In genomic region chr3:66144792-66145733, GRCh38 we compare ENCODE assay signal across 20 cellular contexts.
A peak's percentile ranks its signal among the peaks of the same experiment; 100 is the strongest.
DNase-seq lines count a peak whose midpoint lies in the region; ATAC-seq and TF ChIP-seq lines count a peak whose summit lies in the region.
"Had no signal": no experiment of that assay in that cellular context is flagged by ENCODE, and none has a peak within 500 bp of the region (broad histone marks: within the 10 kb centered on the region; RNA-seq: fewer than 3 reads in every experiment).

No MANE protein-coding gene starts in this region.

- CTCF ChIA-PET in Calu3 (lab: Charles Lee) (no interaction called here), IMR-90 (lab: Yijun Ruan, JAX) (no interaction called here), mammary epithelial cell (lab: Charles Lee; ENCODE audit: low non-redundant PET) (no interaction called here)

- H3K27ac ChIP-seq in IMR-90 (ENCODE audit: insufficient read depth, low read length) (no peak overlapping the region), mammary epithelial cell (ENCODE audit: insufficient read depth, low read depth, low read length) (no peak overlapping the region)
- H3K27ac ChIP-seq: lower lobe of right lung had no signal

- no peaks in the 10 kb centered on the region for H3K36me3 Mint-ChIP-seq in Calu3 (ENCODE audit: insufficient read depth, unreplicated experiment)
- H3K36me3 Mint-ChIP-seq: activated naive CD4-positive, alpha-beta T cell treated with anti-CD3 and anti-CD28 coated beads, Interleukin-2, amount 10 ng/mL, durations not matched to agents 7 days and 5 days; IgD-negative memory B cell; naive thymus-derived CD8-positive, alpha-beta T cell had no signal

- POLR2A ChIA-PET in IMR-90 (lab: Charles Lee; ENCODE audit: unreplicated experiment): no interaction called here

- H2BK120ac ChIP-seq in IMR-90 (ENCODE audit: low read depth, low read length): no peak overlapping the region

- H4K91ac ChIP-seq in IMR-90 (ENCODE audit: insufficient read depth, low read depth, low read length): no peak overlapping the region

- DNase-seq in Calu3 (peak; percentile 5), IMR-90 (peak; percentile 61), mammary epithelial cell (peak; percentile 35), kidney tubule cell (ENCODE audit: low spot score) (peak; percentile 67), SK-N-DZ (ENCODE audit: low spot score) (no peak), DMS114 treated with DMSO at 0.1 percent for 48 hours (lab: John Stamatoyannopoulos, UW; ENCODE audit: unreplicated experiment) (no peak), germinal center (ENCODE audit: low spot score) (no peak)
- DNase-seq: activated CD4-positive, alpha-beta T cell treated with anti-CD3 and anti-CD28 coated beads, Interleukin-2, amount 10 ng/mL, durations not matched to agents 24 days and 14 days; activated naive CD4-positive, alpha-beta T cell treated with anti-CD3 and anti-CD28 coated beads, Interleukin-2, amount 10 ng/mL, durations not matched to agents 7 days and 5 days; activated T-cell treated with anti-CD3 and anti-CD28 coated beads for 4 hours; BE2C; DMS79; foreskin melanocyte; lower lobe of right lung; naive thymus-derived CD8-positive, alpha-beta T cell; NCI-H1048 had no signal

- no peak overlapping the region for H3K4me2 ChIP-seq in IMR-90 (ENCODE audit: low read depth, low read length)
- H3K4me2 ChIP-seq in mammary epithelial cell (ENCODE audit: insufficient read depth, low read depth, low read length): no peak overlapping the region

- H3K4me3 Mint-ChIP-seq in Calu3 (ENCODE audit: low read depth, unreplicated experiment): no peak overlapping the region
- H3K4me3 Mint-ChIP-seq: activated CD4-positive, alpha-beta T cell treated with anti-CD3 and anti-CD28 coated beads, Interleukin-2, amount 10 ng/mL, durations not matched to agents 24 days and 14 days; activated naive CD4-positive, alpha-beta T cell treated with anti-CD3 and anti-CD28 coated beads, Interleukin-2, amount 10 ng/mL, durations not matched to agents 7 days and 5 days; IgD-negative memory B cell; naive thymus-derived CD8-positive, alpha-beta T cell had no signal

- H2AK5ac ChIP-seq in IMR-90 (ENCODE audit: low read depth, low read length): no peak overlapping the region

- no peak overlapping the region for H2BK15ac ChIP-seq in IMR-90 (ENCODE audit: low read depth, low read length)

- H2AFZ ChIP-seq in IMR-90 (replicated peaks; ENCODE audit: low read length, poor library complexity): no peak overlapping the region
- H2AFZ ChIP-seq in mammary epithelial cell (ENCODE audit: low read depth, low read length): no peak overlapping the region

- H3K4me1 Mint-ChIP-seq in Calu3 (ENCODE audit: low read depth, unreplicated experiment): peaks cover 32% of the 10 kb centered on the region
- H3K4me1 Mint-ChIP-seq: activated CD4-positive, alpha-beta T cell treated with anti-CD3 and anti-CD28 coated beads, Interleukin-2, amount 10 ng/mL, durations not matched to agents 24 days and 14 days; activated naive CD4-positive, alpha-beta T cell treated with anti-CD3 and anti-CD28 coated beads, Interleukin-2, amount 10 ng/mL, durations not matched to agents 7 days and 5 days; IgD-negative memory B cell; naive thymus-derived CD8-positive, alpha-beta T cell had no signal

- no peak overlapping the region for H3K4ac ChIP-seq in IMR-90 (ENCODE audit: low read depth, low read length)

- H3K27me3 Mint-ChIP-seq in Calu3 (ENCODE audit: unreplicated experiment): no peaks in the 10 kb centered on the region
- H3K27me3 Mint-ChIP-seq: activated CD4-positive, alpha-beta T cell treated with anti-CD3 and anti-CD28 coated beads, Interleukin-2, amount 10 ng/mL, durations not matched to agents 24 days and 14 days; activated naive CD4-positive, alpha-beta T cell treated with anti-CD3 and anti-CD28 coated beads, Interleukin-2, amount 10 ng/mL, durations not matched to agents 7 days and 5 days; IgD-negative memory B cell; progenitor cell of endocrine pancreas had no signal

- H3K56ac ChIP-seq in IMR-90 (ENCODE audit: extremely low read depth, insufficient read depth, low read length): no peak overlapping the region

- peak overlapping the region; percentile 47 for H3K27ac Mint-ChIP-seq in Calu3 (ENCODE audit: unreplicated experiment)
- H3K27ac Mint-ChIP-seq: activated CD4-positive, alpha-beta T cell treated with anti-CD3 and anti-CD28 coated beads, Interleukin-2, amount 10 ng/mL, durations not matched to agents 24 days and 14 days; activated naive CD4-positive, alpha-beta T cell treated with anti-CD3 and anti-CD28 coated beads, Interleukin-2, amount 10 ng/mL, durations not matched to agents 7 days and 5 days; IgD-negative memory B cell; naive thymus-derived CD8-positive, alpha-beta T cell; progenitor cell of endocrine pancreas had no signal

- H3K9ac ChIP-seq in IMR-90 (ENCODE audit: low read depth, low read length) (no peak overlapping the region), mammary epithelial cell (ENCODE audit: insufficient read depth, low read length) (no peak overlapping the region)

- dilution Hi-C loops in IMR-90 (cut with HindIII; ENCODE audit: low sequenced_read_pairs, unreplicated experiment) (no loop called here), mammary epithelial cell (cut with HindIII; ENCODE audit: low sequenced_read_pairs) (no loop called here)

- no peak overlapping the region for H2BK5ac ChIP-seq in IMR-90 (ENCODE audit: low read depth, low read length, poor library complexity, severe bottlenecking)

- BruUV-seq in Calu3 (replicated peaks; lab: Mats Ljungman, UMichigan) (no TSS peak), IMR-90 (replicated peaks; lab: Mats Ljungman, UMichigan) (no TSS peak), mammary epithelial cell (replicated peaks; lab: Mats Ljungman, UMichigan) (no TSS peak)

- ATAC-seq in IMR-90 (ENCODE audit: low read depth) (peak; percentile 65; the same call in 1 of the 2 replicates), HG02759 (IDR thresholded peaks at IDR 0.05; ENCODE audit: unreplicated experiment) (no peak)
- ATAC-seq: lower lobe of right lung; naive thymus-derived CD8-positive, alpha-beta T cell; Right ventricle myocardium inferior had no signal

- intact Hi-C loops in Calu3 (cut with micrococcal nuclease; ENCODE audit: unreplicated experiment): no loop called here
- intact Hi-C loops in IMR-90 (cut with micrococcal nuclease): no loop called here
- intact Hi-C loops in mammary epithelial cell (cut with micrococcal nuclease): no loop called here

- TF ChIP-seq RAD21 in IMR-90 (IDR thresholded peaks at IDR 0.05; ENCODE audit: low read length): no peak

- no peaks in the 10 kb centered on the region for H3K36me3 ChIP-seq in IMR-90 (ENCODE audit: control insufficient read depth, insufficient read depth, low read length)
- H3K36me3 ChIP-seq in mammary epithelial cell (ENCODE audit: insufficient read depth, low read length): no peaks in the 10 kb centered on the region
- H3K36me3 ChIP-seq: BE2C, lower lobe of right lung had no signal

- no peak overlapping the region for H2BK20ac ChIP-seq in IMR-90 (ENCODE audit: low read depth, low read length)

- no peaks in the 10 kb centered on the region for H3K9me3 ChIP-seq in IMR-90 (ENCODE audit: control insufficient read depth, insufficient read depth, low read length)
- no peaks in the 10 kb centered on the region for H3K9me3 ChIP-seq in mammary epithelial cell (replicated peaks; ENCODE audit: insufficient read depth, low read length)
- H3K9me3 ChIP-seq: BE2C, lower lobe of right lung had no signal

- H3K4me3 ChIP-seq in IMR-90 (ENCODE audit: insufficient read depth, low read depth, low read length) (no peak overlapping the region), mammary epithelial cell (replicated peaks in 1 of 3; ENCODE audit: insufficient read depth in 1 of 3, low read depth in 2 of 3, low read length in 3 of 3) (no peak overlapping the region)
- H3K4me3 ChIP-seq: lower lobe of right lung had no signal

- H2AK9ac ChIP-seq in IMR-90 (replicated peaks; ENCODE audit: low read depth, low read length, poor library complexity): no peak overlapping the region

- H4K8ac ChIP-seq in IMR-90 (ENCODE audit: low read depth in 2 of 2, low read length in 2 of 2): no peak overlapping the region

- no peaks in the 10 kb centered on the region for H3K9me1 ChIP-seq in IMR-90 (ENCODE audit: insufficient read depth, low read length)

- WGBS in IMR-90 (ENCODE audit: extremely low coverage in 2 of 2, insufficient read length in 1 of 2), 2 experiments: no CpG with 5 or more reads among the region's 4 CpGs
- 51% methylated on average over 4 of the region's 4 CpGs for WGBS in mammary epithelial cell (ENCODE audit: low coverage, missing lambda C conversion rate)

- in situ Hi-C loops in IMR-90 (cut with MboI; ENCODE audit: low sequenced_read_pairs) (loop anchor here (10.0 kb wide), 1 partner anchor 360 kb away; no protein-coding TSS in a partner anchor), mammary epithelial cell (cut with MboI; ENCODE audit: low sequenced_read_pairs in 2 of 2) (loop anchor here (5.0 to 10.0 kb wide), 2 partner anchors 360 to 368 kb away; no protein-coding TSS in a partner anchor)

- no peak overlapping the region for H3K18ac ChIP-seq in IMR-90 (ENCODE audit: low read depth, low read length)

- H3K14ac ChIP-seq in IMR-90 (replicated peaks; ENCODE audit: low read depth, low read length): no peak overlapping the region

- H3K27me3 ChIP-seq in IMR-90 (ENCODE audit: control insufficient read depth, insufficient read depth, low read length) (no peaks in the 10 kb centered on the region), mammary epithelial cell (ENCODE audit: insufficient read depth, low read length) (no peaks in the 10 kb centered on the region)
- H3K27me3 ChIP-seq: BE2C had no signal

- no peak for TF ChIP-seq POLR2A in IMR-90 (IDR thresholded peaks at IDR 0.05; ENCODE audit: low read depth, low read length)

- H3K4me1 ChIP-seq in IMR-90 (ENCODE audit: control insufficient read depth, insufficient read depth, low read length) (no peaks in the 10 kb centered on the region), mammary epithelial cell (ENCODE audit: insufficient read depth, low read length) (no peaks in the 10 kb centered on the region)
- H3K4me1 ChIP-seq: lower lobe of right lung had no signal

- no peaks in the 10 kb centered on the region for H3K79me1 ChIP-seq in IMR-90 (ENCODE audit: low read depth in 1 of 2, low read length in 2 of 2)

- no peak overlapping the region for H3K23ac ChIP-seq in IMR-90 (ENCODE audit: low read depth, low read length)

- H4K20me1 ChIP-seq in IMR-90 (ENCODE audit: insufficient read depth, low read length) (no peaks in the 10 kb centered on the region), mammary epithelial cell (ENCODE audit: insufficient read depth, low read length) (no peaks in the 10 kb centered on the region)

- H3K9me3 Mint-ChIP-seq in Calu3 (ENCODE audit: low read depth, unreplicated experiment): no peaks in the 10 kb centered on the region
- H3K9me3 Mint-ChIP-seq: activated CD4-positive, alpha-beta T cell treated with anti-CD3 and anti-CD28 coated beads, Interleukin-2, amount 10 ng/mL, durations not matched to agents 24 days and 14 days; activated naive CD4-positive, alpha-beta T cell treated with anti-CD3 and anti-CD28 coated beads, Interleukin-2, amount 10 ng/mL, durations not matched to agents 7 days and 5 days had no signal

- no peaks in the 10 kb centered on the region for H3K79me2 ChIP-seq in mammary epithelial cell (ENCODE audit: insufficient read depth, low read length)

- no peak for TF ChIP-seq CTCF in Calu3 (IDR thresholded peaks at IDR 0.05; ENCODE audit: unreplicated experiment)
- TF ChIP-seq CTCF in IMR-90 (conservative IDR thresholded peaks at IDR 0.05; ENCODE audit: low read depth, low read length): no peak
- no peak for TF ChIP-seq CTCF in mammary epithelial cell (conservative IDR thresholded peaks at IDR 0.05 in 1 of 2, IDR thresholded peaks at IDR 0.05 in 1 of 2; ENCODE audit: extremely low read depth in 1 of 2, insufficient read depth in 1 of 2, low read depth in 1 of 2, low read length in 2 of 2)

- H4K5ac ChIP-seq in IMR-90 (ENCODE audit: low read depth, low read length): no peak overlapping the region

Comparison
In these comparisons a context has a peak if more than half of its experiments do, and no peak if none do; other contexts are left out.
1. DNase-seq: peak in Calu3 (single experiment), IMR-90 (single experiment), mammary epithelial cell (single experiment) and kidney tubule cell (single experiment); none in SK-N-DZ (single experiment), DMS114 treated with DMSO at 0.1 percent for 48 hours (single experiment) and germinal center (single experiment).